Comparison of ENCODE assay signal across 24 cellular contexts in the genomic region with DNA sequence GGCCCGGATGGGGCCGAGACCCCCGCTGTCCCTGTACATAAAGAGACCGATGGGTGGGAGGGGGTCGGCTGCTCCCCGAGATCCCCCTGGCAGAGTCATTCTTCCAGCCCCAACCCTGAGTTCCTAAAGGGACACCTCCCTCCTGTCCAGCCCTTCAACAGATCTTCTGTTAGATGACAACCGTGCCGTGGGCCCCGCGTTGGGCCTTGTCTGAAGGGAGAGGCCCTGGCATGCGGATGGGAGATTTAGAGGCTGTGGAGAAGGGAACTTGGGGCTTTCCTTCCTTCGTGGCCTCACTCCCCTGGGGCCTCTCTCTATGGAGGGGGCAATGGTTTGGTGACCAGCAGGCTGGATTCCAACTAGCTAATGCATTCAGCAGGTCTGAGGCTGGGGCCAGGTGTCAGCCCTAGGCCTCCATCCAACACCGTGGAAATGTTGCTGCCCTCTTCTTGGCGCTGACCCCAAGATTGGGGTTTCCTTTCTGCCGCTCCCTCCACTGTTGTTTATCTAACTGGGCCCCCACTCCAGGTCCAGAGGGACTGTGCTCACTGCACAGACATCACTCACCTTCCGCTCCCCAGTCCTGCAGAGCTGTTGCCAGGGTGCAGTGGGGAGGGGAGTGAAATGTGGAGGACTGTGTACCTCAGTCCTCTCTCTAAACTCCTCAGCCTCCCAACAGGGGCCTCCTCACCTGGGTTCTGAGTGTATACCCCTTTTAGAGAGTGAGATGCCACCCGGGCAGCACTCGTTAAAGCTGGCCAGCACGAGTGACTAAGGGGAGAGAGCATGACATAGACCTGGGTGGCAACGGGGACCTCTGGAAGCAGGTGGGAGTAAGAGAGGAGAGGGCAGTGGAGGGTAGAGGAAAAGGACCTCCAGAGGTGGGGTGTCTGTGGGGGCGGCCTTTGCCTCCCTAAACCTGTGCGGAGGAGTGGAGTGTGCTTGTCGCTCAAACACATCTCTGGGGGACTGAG. TPM values are rescaled to one million over a fixed set of nuclear protein-coding genes. Genes with fewer than 3 reads are reported as not detected.
A peak's percentile ranks its signal among the peaks of the same experiment; 100 is the strongest.
DNase-seq lines count a peak whose midpoint lies in the region; ATAC-seq, FAIRE-seq and TF ChIP-seq lines count a peak whose summit lies in the region.
"Had no signal": no experiment of that assay in that cellular context is flagged by ENCODE, and none has a peak within 500 bp of the region (broad histone marks: within the 10 kb centered on the region; RNA-seq: fewer than 3 reads in every experiment).

No MANE protein-coding gene starts in this region.

- H3K27me3 ChIP-seq in HepG2 (ENCODE audit: control insufficient read depth in 1 of 2, insufficient read depth in 2 of 2, low read length in 2 of 2) (peaks cover 37 to 86% of the 10 kb centered on the region in 2 experiments), right lobe of liver (peaks cover 0 to 9% of the 10 kb centered on the region in 2 donors)

- H3K4me1 ChIP-seq in HepG2 (ENCODE audit: insufficient read depth, low read length) (peaks cover 28% of the 10 kb centered on the region), right lobe of liver (peaks cover 0 to 4% (median 0%) of the 10 kb centered on the region in 4 donors), OCI-LY7 (ENCODE audit: insufficient read depth, low read length, poor library complexity, severe bottlenecking) (no peaks in the 10 kb centered on the region)
- H3K4me1 ChIP-seq: ascending aorta, uterus had no signal

- no peak overlapping the region for H3K9ac ChIP-seq in HepG2 (ENCODE audit: insufficient read depth, low read depth, low read length)

- TF ChIP-seq RAD21 in HepG2 (CRISPR knock-in tag; IDR thresholded peaks at IDR 0.05) = no peak

- H4K20me1 ChIP-seq in HepG2 (ENCODE audit: insufficient read depth, low read length) = peaks cover 3% of the 10 kb centered on the region; the same call in 1 of the 2 replicates
- H4K20me1 ChIP-seq in OCI-LY7 (ENCODE audit: insufficient read depth, low read length) = no peaks in the 10 kb centered on the region

- no TSS peak for BruUV-seq in HepG2 (replicated peaks; lab: Mats Ljungman, UMichigan)
- no TSS peak for BruUV-seq in OCI-LY7 (replicated peaks; lab: Mats Ljungman, UMichigan)

- H2AFZ ChIP-seq in HepG2 (ENCODE audit: low read length) (no peak overlapping the region), OCI-LY7 (ENCODE audit: low read length) (no peak overlapping the region)
- H2AFZ ChIP-seq: hepatocyte had no signal

- in situ Hi-C loops in HepG2 (cut with HindIII; ENCODE audit: extremely low pct_ligation_motif_present, low pct_unique_long_range_greater_than_20kb) = no loop called here

- H3K9me3 ChIP-seq in HepG2 (ENCODE audit: low read length) (no peaks in the 10 kb centered on the region), right lobe of liver (no peaks in the 10 kb centered on the region), OCI-LY7 (ENCODE audit: low read length) (no peaks in the 10 kb centered on the region)
- H3K9me3 ChIP-seq: ascending aorta, left lung, uterus had no signal

- H3K4me1 Mint-ChIP-seq in stimulated activated naive CD8-positive, alpha-beta T cell treated with anti-CD3 and anti-CD28 coated beads, Interleukin-15, amount 100 ng/mL, for 72 hours = no peaks in the 10 kb centered on the region

- WGBS in HepG2 (ENCODE audit: low lambda C conversion rate) = 39% methylated on average over 19 of the region's 23 CpGs
- 74% methylated on average over 10 of the region's 23 CpGs for WGBS in right lobe of liver (ENCODE audit: insufficient coverage, low coverage, low lambda C conversion rate, missing lambda C conversion rate)

- no peaks in the 10 kb centered on the region for H3K36me3 ChIP-seq in HepG2 (replicated peaks in 1 of 2; ENCODE audit: control insufficient read depth in 1 of 2, insufficient read depth in 2 of 2, low read length in 2 of 2)
- no peaks in the 10 kb centered on the region for H3K36me3 ChIP-seq in right lobe of liver
- H3K36me3 ChIP-seq in OCI-LY7 (ENCODE audit: insufficient read depth, low read length) = no peaks in the 10 kb centered on the region
- H3K36me3 ChIP-seq: ascending aorta, left lung, uterus had no signal

- no peaks in the 10 kb centered on the region for H3K9me3 Mint-ChIP-seq in stimulated activated naive CD8-positive, alpha-beta T cell treated with anti-CD3 and anti-CD28 coated beads, Interleukin-15, amount 100 ng/mL, for 72 hours
- H3K9me3 Mint-ChIP-seq: activated naive CD4-positive, alpha-beta T cell treated with anti-CD3 and anti-CD28 coated beads for 36 hours; activated T-cell treated with anti-CD3 and anti-CD28 coated beads, Interleukin-2, amount 50 U/mL, for 24 hours; immature natural killer cell had no signal

- TF ChIP-seq POLR2A in HepG2 (IDR thresholded peaks at IDR 0.05; ENCODE audit: insufficient read depth in 1 of 2, low read depth in 2 of 2, low read length in 2 of 2) = no peak
- TF ChIP-seq POLR2A in right lobe of liver (IDR thresholded peaks at IDR 0.05) = no peak

- POLR2A ChIA-PET in HepG2 (lab: Yijun Ruan, JAX) = interaction anchor here (1.1 kb wide), 1 partner anchor 22 kb away, joined by 5 read pairs; no protein-coding TSS in a partner anchor
- POLR2A ChIA-PET in OCI-LY7 (lab: Charles Lee) = no interaction called here

- no peak for FAIRE-seq in HepG2 (lab: Jason Lieb, UNC)
- FAIRE-seq: H1 had no signal

- H3K9me2 ChIP-seq in OCI-LY7 (ENCODE audit: insufficient read depth, low read length) = no peaks in the 10 kb centered on the region

- no peak overlapping the region for H3K27ac Mint-ChIP-seq in stimulated activated naive CD8-positive, alpha-beta T cell treated with anti-CD3 and anti-CD28 coated beads, Interleukin-15, amount 100 ng/mL, for 72 hours
- H3K27ac Mint-ChIP-seq: activated naive CD4-positive, alpha-beta T cell treated with anti-CD3 and anti-CD28 coated beads for 36 hours; activated T-cell treated with anti-CD3 and anti-CD28 coated beads, Interleukin-2, amount 50 U/mL, for 24 hours; immature natural killer cell had no signal

- H3K4me2 ChIP-seq in HepG2 (ENCODE audit: low read depth, low read length) (peak overlapping the region; percentile 69; the same call in 1 of the 2 replicates), OCI-LY7 (ENCODE audit: low read length) (no peak overlapping the region)

- TF ChIP-seq EP300 in HepG2 (IDR thresholded peaks at IDR 0.05; ENCODE audit: low read depth in 2 of 2, low read length in 2 of 2) (no peak), HepG2 (CRISPR knock-in tag; IDR thresholded peaks at IDR 0.05; ENCODE audit: borderline replicate concordance) (no peak)

- H3K27ac ChIP-seq in HepG2 (ENCODE audit: extremely low read length, insufficient read depth, low read length) (no peak overlapping the region), right lobe of liver (no peak overlapping the region), OCI-LY7 (ENCODE audit: low read depth, low read length, poor library complexity, severe bottlenecking) (no peak overlapping the region)
- H3K27ac ChIP-seq: ascending aorta, hepatocyte, left lung, uterus had no signal

- CTCF ChIA-PET in HepG2 (lab: Yijun Ruan, JAX; ENCODE audit: low intra/inter-chr PET ratio, low total read pairs) = no interaction called here
- CTCF ChIA-PET in OCI-LY7 (lab: Charles Lee; ENCODE audit: unreplicated experiment) = no interaction called here

- ATAC-seq in HepG2 (peak; percentile 3; the same call in 1 of the 3 replicates), right lobe of liver (no peak)
- ATAC-seq in stimulated activated naive CD8-positive, alpha-beta T cell treated with anti-CD3 and anti-CD28 coated beads, Interleukin-15, amount 100 ng/mL, for 72 hours = no peak

- peak overlapping the region; percentile 24 to 34 for H3K4me3 Mint-ChIP-seq in stimulated activated naive CD8-positive, alpha-beta T cell treated with anti-CD3 and anti-CD28 coated beads, Interleukin-15, amount 100 ng/mL, for 72 hours
- H3K4me3 Mint-ChIP-seq: activated naive CD4-positive, alpha-beta T cell treated with anti-CD3 and anti-CD28 coated beads for 36 hours; activated T-cell treated with anti-CD3 and anti-CD28 coated beads, Interleukin-2, amount 50 U/mL, for 24 hours had no signal

- H3K79me2 ChIP-seq in HepG2 (ENCODE audit: insufficient read depth, low read length) (no peaks in the 10 kb centered on the region), OCI-LY7 (ENCODE audit: insufficient read depth, low read depth, low read length) (no peaks in the 10 kb centered on the region)
- H3K79me2 ChIP-seq: hepatocyte had no signal

- peak overlapping the region in 1 of 3 experiments; percentile 62; a peak in 2 of 6 replicates for H3K4me3 ChIP-seq in HepG2 (replicated peaks in 1 of 3; ENCODE audit: insufficient read depth in 1 of 3, low read depth in 2 of 3, low read length in 3 of 3)
- no peak overlapping the region for H3K4me3 ChIP-seq in right lobe of liver
- H3K4me3 ChIP-seq in OCI-LY7 (ENCODE audit: low read depth, low read length, poor library complexity, severe bottlenecking) = no peak overlapping the region
- H3K4me3 ChIP-seq: hepatocyte had no signal

- peaks cover 71% of the 10 kb centered on the region for H3K27me3 Mint-ChIP-seq in stimulated activated naive CD8-positive, alpha-beta T cell treated with anti-CD3 and anti-CD28 coated beads, Interleukin-15, amount 100 ng/mL, for 72 hours

- TF ChIP-seq CTCF in HepG2 (CRISPR knock-in tag; IDR thresholded peaks at IDR 0.05) = no peak
- TF ChIP-seq CTCF in right lobe of liver (IDR thresholded peaks at IDR 0.05) = no peak
- no peak for TF ChIP-seq CTCF in OCI-LY7 (conservative IDR thresholded peaks at IDR 0.05; ENCODE audit: low read length)

- intact Hi-C loops in HepG2 (cut with micrococcal nuclease; ENCODE audit: unreplicated experiment) (no loop called here), right lobe of liver (cut with DNase I) (no loop called here), OCI-LY7 (cut with micrococcal nuclease; ENCODE audit: unreplicated experiment) (no loop called here)

- DNase-seq in HepG2 (ENCODE audit: low spot score) = no peak
- DNase-seq in right lobe of liver = no peak
- DNase-seq in cerebellar nuclear complex (lab: John Stamatoyannopoulos, UW) = peak; percentile 40 to 68
- no peak for DNase-seq in stimulated activated naive CD8-positive, alpha-beta T cell treated with anti-CD3 and anti-CD28 coated beads, Interleukin-15, amount 100 ng/mL, for 72 hours
- DNase-seq in NCI-H2081 (lab: John Stamatoyannopoulos, UW) = no peak
- no peak for DNase-seq in OCI-LY7 (ENCODE audit: low spot score)
- DNase-seq: activated CD4-positive, CD25-positive, alpha-beta regulatory T cell treated with anti-CD3 and anti-CD28 coated beads, Interleukin-2, amount 50 U/mL, for 72 hours; activated naive CD4-positive, alpha-beta T cell treated with anti-CD3 and anti-CD28 coated beads for 36 hours; activated T-cell treated with anti-CD3 and anti-CD28 coated beads, Interleukin-2, amount 50 U/mL, for 24 hours; effector CD8-positive, alpha-beta T cell; foreskin melanocyte; immature natural killer cell; Karpas-422; left lung; NCI-H187 treated with DMSO at 0.1 percent for 48 hours; NCI-H2227 treated with DMSO at 0.1 percent for 48 hours; NCI-H748 treated with DMSO at 0.1 percent for 48 hours; stimulated activated CD8-positive, alpha-beta memory T cell treated with anti-CD3 and anti-CD28 coated beads, Interleukin-4, amount 100 ng/mL, for 48 hours; uterus had no signal

RNA-seq across cellular contexts. Expression of a gene that starts 6.7 kb away (rescaled TPM):
- total RNA-seq in HepG2 (2016; rRNA removed; fragmentation: Illumina TruSeq; extraction: Trizol) = not detected in 2 replicates
- not detected in 2 replicates for total RNA-seq in HepG2 (2016; cell fraction: cytosol; rRNA removed; fragmentation: Illumina TruSeq; extraction: Trizol; ENCODE audit: low read depth)
- total RNA-seq in HepG2 (2016; cell fraction: insoluble cytoplasmic fraction; rRNA removed; fragmentation: Illumina TruSeq; extraction: Trizol) = 0.06 TPM in 1 of 2 replicates, not detected in the other
- not detected in 2 replicates for total RNA-seq in HepG2 (2016; cell fraction: membrane; rRNA removed; fragmentation: Illumina TruSeq; extraction: Trizol)
- not detected in 2 replicates for total RNA-seq in HepG2 (2016; cell fraction: nucleus; rRNA removed; fragmentation: Illumina TruSeq; extraction: Trizol)
- polyA plus RNA-seq in HepG2 (2011; rRNA removed) = 0.01 TPM in 1 of 2 replicates, not detected in the other
- polyA plus RNA-seq in HepG2 (2011; cell fraction: cytosol; rRNA removed) = 0.01 TPM in 1 of 2 replicates, not detected in the other
- 0.02 TPM in 1 of 2 replicates, not detected in the other for polyA plus RNA-seq in HepG2 (2011; cell fraction: nucleus; rRNA removed)
- 0.19 TPM in 2 replicates for polyA plus RNA-seq in HepG2 (2012)
- not detected in 2 replicates for polyA plus RNA-seq in HepG2 (2016; cell fraction: cytosol; fragmentation: Illumina TruSeq; extraction: Trizol; ENCODE audit: low read depth)
- polyA plus RNA-seq in HepG2 (2016; cell fraction: insoluble cytoplasmic fraction; fragmentation: Illumina TruSeq; extraction: Trizol; ENCODE audit: low read depth) = not detected in 2 replicates
- not detected in 2 replicates for polyA plus RNA-seq in HepG2 (2016; cell fraction: membrane; fragmentation: Illumina TruSeq; extraction: Trizol; ENCODE audit: low read depth)
- polyA plus RNA-seq in HepG2 (2016; cell fraction: nucleus; fragmentation: Illumina TruSeq; extraction: Trizol; ENCODE audit: insufficient read depth, low read depth) = not detected in 2 replicates
- polyA minus RNA-seq in HepG2 (2011; rRNA and poly(A)+ RNA removed; ENCODE audit: low replicate concordance) = not detected in 2 replicates
- polyA minus RNA-seq in HepG2 (2011; cell fraction: cytosol; rRNA and poly(A)+ RNA removed) = not detected in 2 replicates
- not detected in 2 replicates for polyA minus RNA-seq in HepG2 (2011; cell fraction: nucleus; rRNA and poly(A)+ RNA removed)
- not detected for total RNA-seq in right lobe of liver
- not detected in 2 replicates for total RNA-seq in OCI-LY7 (2014; rRNA removed; shearing (Covaris generic))
- 0.07 and 0.15 TPM in 2 replicates for total RNA-seq in OCI-LY7 (2022)
- total RNA-seq: activated naive CD4-positive, alpha-beta T cell treated with anti-CD3 and anti-CD28 coated beads for 36 hours; ascending aorta; esophagus mucosa; left lung had no signal
- polyA plus RNA-seq: BJ, immature natural killer cell had no signal

RNA-seq across cellular contexts. Expression of a gene that starts 11.6 kb away (rescaled TPM):
- total RNA-seq in HepG2 (2016; rRNA removed; fragmentation: Illumina TruSeq; extraction: Trizol) (14.5 and 15.0 TPM in 2 replicates), right lobe of liver (10 to 100 TPM in 3 of 6 experiments, 1 to 10 TPM in 3; 2.5 to 30.2 (median 10.8) TPM), OCI-LY7 (2022) (22.4 and 24.8 TPM in 2 replicates)
- total RNA-seq in HepG2 (2016; cell fraction: cytosol; rRNA removed; fragmentation: Illumina TruSeq; extraction: Trizol; ENCODE audit: low read depth) = 5.3 and 5.4 TPM in 2 replicates
- 15.7 and 16.3 TPM in 2 replicates for total RNA-seq in HepG2 (2016; cell fraction: insoluble cytoplasmic fraction; rRNA removed; fragmentation: Illumina TruSeq; extraction: Trizol)
- total RNA-seq in HepG2 (2016; cell fraction: membrane; rRNA removed; fragmentation: Illumina TruSeq; extraction: Trizol) = 10.7 and 10.8 TPM in 2 replicates
- total RNA-seq in HepG2 (2016; cell fraction: nucleus; rRNA removed; fragmentation: Illumina TruSeq; extraction: Trizol) = 8.5 and 11.8 TPM in 2 replicates
- polyA plus RNA-seq in HepG2 (2011; rRNA removed) = 6.7 and 8.5 TPM in 2 replicates
- 7.7 and 9.3 TPM in 2 replicates for polyA plus RNA-seq in HepG2 (2011; cell fraction: cytosol; rRNA removed)
- polyA plus RNA-seq in HepG2 (2011; cell fraction: nucleus; rRNA removed) = 11.7 and 15.6 TPM in 2 replicates
- 7.1 TPM in 2 replicates for polyA plus RNA-seq in HepG2 (2012)
- 3.3 and 4.0 TPM in 2 replicates for polyA plus RNA-seq in HepG2 (2016; cell fraction: cytosol; fragmentation: Illumina TruSeq; extraction: Trizol; ENCODE audit: low read depth)
- polyA plus RNA-seq in HepG2 (2016; cell fraction: insoluble cytoplasmic fraction; fragmentation: Illumina TruSeq; extraction: Trizol; ENCODE audit: low read depth) = 14.6 and 14.8 TPM in 2 replicates
- polyA plus RNA-seq in HepG2 (2016; cell fraction: membrane; fragmentation: Illumina TruSeq; extraction: Trizol; ENCODE audit: low read depth) = 5.7 and 7.3 TPM in 2 replicates
- 14.2 and 16.3 TPM in 2 replicates for polyA plus RNA-seq in HepG2 (2016; cell fraction: nucleus; fragmentation: Illumina TruSeq; extraction: Trizol; ENCODE audit: insufficient read depth, low read depth)
- polyA minus RNA-seq in HepG2 (2011; rRNA and poly(A)+ RNA removed; ENCODE audit: low replicate concordance) = 3.3 and 10.9 TPM in 2 replicates
- 4.6 and 6.2 TPM in 2 replicates for polyA minus RNA-seq in HepG2 (2011; cell fraction: cytosol; rRNA and poly(A)+ RNA removed)
- 4.5 and 8.3 TPM in 2 replicates for polyA minus RNA-seq in HepG2 (2011; cell fraction: nucleus; rRNA and poly(A)+ RNA removed)
- 27.5 and 43.1 TPM in 2 replicates for total RNA-seq in OCI-LY7 (2014; rRNA removed; shearing (Covaris generic))

RNA-seq across cellular contexts. Expression of a gene that starts 19.6 kb away (rescaled TPM):
- total RNA-seq in HepG2 (2016; rRNA removed; fragmentation: Illumina TruSeq; extraction: Trizol) (34.9 and 61.1 TPM in 2 replicates), right lobe of liver (10 to 100 TPM; 15.1 to 29.0 (median 20.9) TPM), OCI-LY7 (2022) (15.3 and 16.5 TPM in 2 replicates)
- 21.2 and 24.1 TPM in 2 replicates for total RNA-seq in HepG2 (2016; cell fraction: cytosol; rRNA removed; fragmentation: Illumina TruSeq; extraction: Trizol; ENCODE audit: low read depth)
- total RNA-seq in HepG2 (2016; cell fraction: insoluble cytoplasmic fraction; rRNA removed; fragmentation: Illumina TruSeq; extraction: Trizol) = 35.1 and 62.8 TPM in 2 replicates
- 44.9 and 53.8 TPM in 2 replicates for total RNA-seq in HepG2 (2016; cell fraction: membrane; rRNA removed; fragmentation: Illumina TruSeq; extraction: Trizol)
- total RNA-seq in HepG2 (2016; cell fraction: nucleus; rRNA removed; fragmentation: Illumina TruSeq; extraction: Trizol) = 56.1 and 63.9 TPM in 2 replicates
- polyA plus RNA-seq in HepG2 (2011; rRNA removed) = 148 and 168 TPM in 2 replicates
- 139 and 176 TPM in 2 replicates for polyA plus RNA-seq in HepG2 (2011; cell fraction: cytosol; rRNA removed)
- 99.4 and 112 TPM in 2 replicates for polyA plus RNA-seq in HepG2 (2011; cell fraction: nucleus; rRNA removed)
- 54.8 and 61.1 TPM in 2 replicates for polyA plus RNA-seq in HepG2 (2012)
- 26.8 and 34.1 TPM in 2 replicates for polyA plus RNA-seq in HepG2 (2016; cell fraction: cytosol; fragmentation: Illumina TruSeq; extraction: Trizol; ENCODE audit: low read depth)
- 41.4 and 43.9 TPM in 2 replicates for polyA plus RNA-seq in HepG2 (2016; cell fraction: insoluble cytoplasmic fraction; fragmentation: Illumina TruSeq; extraction: Trizol; ENCODE audit: low read depth)
- 45.2 and 53.5 TPM in 2 replicates for polyA plus RNA-seq in HepG2 (2016; cell fraction: membrane; fragmentation: Illumina TruSeq; extraction: Trizol; ENCODE audit: low read depth)
- polyA plus RNA-seq in HepG2 (2016; cell fraction: nucleus; fragmentation: Illumina TruSeq; extraction: Trizol; ENCODE audit: insufficient read depth, low read depth) = 95.9 and 97.5 TPM in 2 replicates
- polyA minus RNA-seq in HepG2 (2011; rRNA and poly(A)+ RNA removed; ENCODE audit: low replicate concordance) = 148 and 221 TPM in 2 replicates
- 47.0 and 47.4 TPM in 2 replicates for polyA minus RNA-seq in HepG2 (2011; cell fraction: cytosol; rRNA and poly(A)+ RNA removed)
- polyA minus RNA-seq in HepG2 (2011; cell fraction: nucleus; rRNA and poly(A)+ RNA removed) = 26.1 and 26.9 TPM in 2 replicates
- total RNA-seq in OCI-LY7 (2014; rRNA removed; shearing (Covaris generic)) = 10.1 and 13.9 TPM in 2 replicates

RNA-seq across cellular contexts. Expression of a gene that starts 30.1 kb away (rescaled TPM):
- 1,472 and 2,212 TPM in 2 replicates for total RNA-seq in HepG2 (2016; rRNA removed; fragmentation: Illumina TruSeq; extraction: Trizol)
- 123 and 155 TPM in 2 replicates for total RNA-seq in HepG2 (2016; cell fraction: cytosol; rRNA removed; fragmentation: Illumina TruSeq; extraction: Trizol; ENCODE audit: low read depth)
- 1,508 and 1,964 TPM in 2 replicates for total RNA-seq in HepG2 (2016; cell fraction: insoluble cytoplasmic fraction; rRNA removed; fragmentation: Illumina TruSeq; extraction: Trizol)
- 383 and 490 TPM in 2 replicates for total RNA-seq in HepG2 (2016; cell fraction: membrane; rRNA removed; fragmentation: Illumina TruSeq; extraction: Trizol)
- 1,014 and 1,081 TPM in 2 replicates for total RNA-seq in HepG2 (2016; cell fraction: nucleus; rRNA removed; fragmentation: Illumina TruSeq; extraction: Trizol)
- polyA plus RNA-seq in HepG2 (2011; rRNA removed) = 1,076 and 1,325 TPM in 2 replicates
- polyA plus RNA-seq in HepG2 (2011; cell fraction: cytosol; rRNA removed) = 1,072 and 1,224 TPM in 2 replicates
- polyA plus RNA-seq in HepG2 (2011; cell fraction: nucleus; rRNA removed) = 279 and 406 TPM in 2 replicates
- 1,683 and 1,883 TPM in 2 replicates for polyA plus RNA-seq in HepG2 (2012)
- polyA plus RNA-seq in HepG2 (2016; cell fraction: cytosol; fragmentation: Illumina TruSeq; extraction: Trizol; ENCODE audit: low read depth) = 155 and 188 TPM in 2 replicates
- 2,023 and 2,380 TPM in 2 replicates for polyA plus RNA-seq in HepG2 (2016; cell fraction: insoluble cytoplasmic fraction; fragmentation: Illumina TruSeq; extraction: Trizol; ENCODE audit: low read depth)
- 336 and 456 TPM in 2 replicates for polyA plus RNA-seq in HepG2 (2016; cell fraction: membrane; fragmentation: Illumina TruSeq; extraction: Trizol; ENCODE audit: low read depth)
- polyA plus RNA-seq in HepG2 (2016; cell fraction: nucleus; fragmentation: Illumina TruSeq; extraction: Trizol; ENCODE audit: insufficient read depth, low read depth) = 1,245 and 1,272 TPM in 2 replicates
- 1,001 and 1,123 TPM in 2 replicates for polyA minus RNA-seq in HepG2 (2011; rRNA and poly(A)+ RNA removed; ENCODE audit: low replicate concordance)
- polyA minus RNA-seq in HepG2 (2011; cell fraction: cytosol; rRNA and poly(A)+ RNA removed) = 1,091 and 1,101 TPM in 2 replicates
- 271 and 440 TPM in 2 replicates for polyA minus RNA-seq in HepG2 (2011; cell fraction: nucleus; rRNA and poly(A)+ RNA removed)
- total RNA-seq in right lobe of liver = 100 to 1,000 TPM; 183 to 566 (median 345) TPM
- 911 and 1,004 TPM in 2 replicates for total RNA-seq in OCI-LY7 (2014; rRNA removed; shearing (Covaris generic))
- 1,055 and 1,282 TPM in 2 replicates for total RNA-seq in OCI-LY7 (2022)

RNA-seq across cellular contexts. Expression of a gene that starts 36.2 kb away (rescaled TPM):
- 13.7 and 24.1 TPM in 2 replicates for total RNA-seq in HepG2 (2016; rRNA removed; fragmentation: Illumina TruSeq; extraction: Trizol)
- total RNA-seq in HepG2 (2016; cell fraction: cytosol; rRNA removed; fragmentation: Illumina TruSeq; extraction: Trizol; ENCODE audit: low read depth) = 6.5 and 8.6 TPM in 2 replicates
- total RNA-seq in HepG2 (2016; cell fraction: insoluble cytoplasmic fraction; rRNA removed; fragmentation: Illumina TruSeq; extraction: Trizol) = 10.9 and 25.7 TPM in 2 replicates
- total RNA-seq in HepG2 (2016; cell fraction: membrane; rRNA removed; fragmentation: Illumina TruSeq; extraction: Trizol) = 4.5 and 4.6 TPM in 2 replicates
- total RNA-seq in HepG2 (2016; cell fraction: nucleus; rRNA removed; fragmentation: Illumina TruSeq; extraction: Trizol) = 23.2 and 25.2 TPM in 2 replicates
- polyA plus RNA-seq in HepG2 (2011; rRNA removed) = 7.5 and 8.3 TPM in 2 replicates
- polyA plus RNA-seq in HepG2 (2011; cell fraction: cytosol; rRNA removed) = 4.3 and 6.6 TPM in 2 replicates
- 17.7 and 21.8 TPM in 2 replicates for polyA plus RNA-seq in HepG2 (2011; cell fraction: nucleus; rRNA removed)
- 4.8 and 6.1 TPM in 2 replicates for polyA plus RNA-seq in HepG2 (2012)
- 0.89 and 0.94 TPM in 2 replicates for polyA plus RNA-seq in HepG2 (2016; cell fraction: cytosol; fragmentation: Illumina TruSeq; extraction: Trizol; ENCODE audit: low read depth)
- polyA plus RNA-seq in HepG2 (2016; cell fraction: insoluble cytoplasmic fraction; fragmentation: Illumina TruSeq; extraction: Trizol; ENCODE audit: low read depth) = 7.2 and 9.1 TPM in 2 replicates
- polyA plus RNA-seq in HepG2 (2016; cell fraction: membrane; fragmentation: Illumina TruSeq; extraction: Trizol; ENCODE audit: low read depth) = 1.7 and 1.8 TPM in 2 replicates
- polyA plus RNA-seq in HepG2 (2016; cell fraction: nucleus; fragmentation: Illumina TruSeq; extraction: Trizol; ENCODE audit: insufficient read depth, low read depth) = 27.7 and 30.3 TPM in 2 replicates
- polyA minus RNA-seq in HepG2 (2011; rRNA and poly(A)+ RNA removed; ENCODE audit: low replicate concordance) = 19.5 and 27.4 TPM in 2 replicates
- polyA minus RNA-seq in HepG2 (2011; cell fraction: cytosol; rRNA and poly(A)+ RNA removed) = 5.3 and 5.6 TPM in 2 replicates
- 24.0 and 26.8 TPM in 2 replicates for polyA minus RNA-seq in HepG2 (2011; cell fraction: nucleus; rRNA and poly(A)+ RNA removed)
- 1 to 10 TPM; 5.5 to 9.8 (median 7.0) TPM for total RNA-seq in right lobe of liver
- total RNA-seq in OCI-LY7 (2014; rRNA removed; shearing (Covaris generic)) = 22.0 and 22.7 TPM in 2 replicates
- total RNA-seq in OCI-LY7 (2022) = 20.7 and 22.4 TPM in 2 replicates

Comparison
In these comparisons a context has a peak if more than half of its experiments do, and no peak if none do; other contexts are left out.
1. DNase-seq: peak in cerebellar nuclear complex (2 of 2); none in HepG2 (single experiment), right lobe of liver (0 of 3), stimulated activated naive CD8-positive, alpha-beta T cell treated with anti-CD3 and anti-CD28 coated beads, Interleukin-15, amount 100 ng/mL, for 72 hours (0 of 2), NCI-H2081 (0 of 2) and OCI-LY7 (single experiment).